Comparison of ENCODE assay signal across 7 cellular contexts in genomic region chr13:109264603-109265442, GRCh38.
DNase-seq lines count a peak whose midpoint lies in the region; TF ChIP-seq lines count a peak whose summit lies in the region.
"Not testable (repeated sequence)": the region's sequence is repeated elsewhere in the genome, so short reads cannot be mapped to it uniquely, and the experiment has no call there.

No MANE protein-coding gene starts in this region.

- H4K8ac ChIP-seq in neuronal stem cell (ENCODE audit: low read depth, low read length), result not testable (repeated sequence)

- intact Hi-C loops in PC-9 (cut with micrococcal nuclease; ENCODE audit: unreplicated experiment), result loop anchor here (1.0 to 2.0 kb wide), 4 partner anchors 22 to 304 kb away; no protein-coding TSS in a partner anchor

- not testable (repeated sequence) for H3K23ac ChIP-seq in neuronal stem cell (ENCODE audit: low read depth, low read length, poor library complexity)

- BruUV-seq in PC-9 (replicated peaks; lab: Mats Ljungman, UMichigan), result TSS peak; percentile 37

- not testable (repeated sequence) for H2AFZ ChIP-seq in PC-9
- H2AFZ ChIP-seq in neuronal stem cell (ENCODE audit: low read length), result peak overlapping the region; percentile 83

- TF ChIP-seq CTCF in PC-9 (conservative IDR thresholded peaks at IDR 0.05), result not testable (repeated sequence)

- DNase-seq in ELF-1 (ENCODE audit: low read depth, low spot score) (peak; percentile 80), PC-9 (peak; percentile 76 to 96), astrocyte of the hippocampus (ENCODE audit: low read depth, low spot score) (peak; percentile 18), neuronal stem cell (ENCODE audit: low spot score) (peak; percentile 57)
- DNase-seq in epithelial cell of prostate (ENCODE audit: low read depth, low spot score), result not testable (repeated sequence)

- H3K4me2 ChIP-seq in PC-9, result peak overlapping the region; percentile 94
- H3K4me2 ChIP-seq in neuronal stem cell (ENCODE audit: insufficient read depth, low read length, poor library complexity, severe bottlenecking), result not testable (repeated sequence)

- H3K14ac ChIP-seq in neuronal stem cell (ENCODE audit: low read length), result not testable (repeated sequence)

- not testable (repeated sequence) for H4K20me1 ChIP-seq in PC-9 (ENCODE audit: insufficient read depth)

- H3K27ac ChIP-seq in HUES48 (ENCODE audit: low read depth, low read length), result peak overlapping the region; percentile 76
- H3K27ac ChIP-seq in PC-9, result peak overlapping the region; percentile 100
- peak overlapping the region; percentile 98 for H3K27ac ChIP-seq in epithelial cell of prostate
- H3K27ac ChIP-seq in neuronal stem cell (replicated peaks; ENCODE audit: low read length), result peak overlapping the region; percentile 96

- H2BK12ac ChIP-seq in neuronal stem cell (ENCODE audit: low read length), result not testable (repeated sequence)

- H2BK120ac ChIP-seq in neuronal stem cell (ENCODE audit: low read depth, low read length), result not testable (repeated sequence)

- H3K79me2 ChIP-seq in PC-9 (ENCODE audit: low read depth), result peaks cover 92% of the 10 kb centered on the region

- H3K9me3 ChIP-seq in HUES48 (ENCODE audit: control insufficient read depth, insufficient read depth, low read length); iPS-15b (ENCODE audit: control insufficient read depth, insufficient read depth, low read length); neuronal stem cell (replicated peaks in 1 of 2; ENCODE audit: control insufficient read depth in 2 of 2, insufficient read depth in 1 of 2, low read depth in 1 of 2, low read length in 2 of 2): not testable (repeated sequence)
- peaks cover 11% of the 10 kb centered on the region; the same call in 1 of the 2 replicates for H3K9me3 ChIP-seq in PC-9 (ENCODE audit: insufficient read depth, low read depth)

- not testable (repeated sequence) for H3K9me2 ChIP-seq in PC-9 (ENCODE audit: insufficient read depth)

- not testable (repeated sequence) for H3K36me3 ChIP-seq in HUES48 (ENCODE audit: control insufficient read depth, insufficient read depth, low read length); iPS-15b (ENCODE audit: control insufficient read depth, insufficient read depth, low read length); neuronal stem cell (replicated peaks in 1 of 2; ENCODE audit: control insufficient read depth in 2 of 2, insufficient read depth in 2 of 2, low read length in 2 of 2)
- H3K36me3 ChIP-seq in PC-9 (ENCODE audit: low read depth), result peaks cover 57% of the 10 kb centered on the region

- not testable (repeated sequence) for H3K79me1 ChIP-seq in neuronal stem cell (ENCODE audit: low read depth, low read length)

- CTCF ChIA-PET in PC-9 (lab: Charles Lee), result not testable (repeated sequence)

- POLR2A ChIA-PET in PC-9 (lab: Charles Lee; ENCODE audit: unreplicated experiment), result interaction anchor here (0.5 to 1.4 kb wide), 8 partner anchors 8 to 290 kb away, joined by 3 to 14 read pairs (median 4); no protein-coding TSS in a partner anchor

- not testable (repeated sequence) for H3K18ac ChIP-seq in neuronal stem cell (ENCODE audit: low read length)

- WGBS in neuronal stem cell (ENCODE audit: extremely low coverage in 2 of 2, insufficient read length in 2 of 2, insufficient replicate concordance in 1 of 2), 2 donors, result no CpG with 5 or more reads among the region's 15 CpGs

- H2BK5ac ChIP-seq in neuronal stem cell (ENCODE audit: low read length), result not testable (repeated sequence)

- H3K4me1 ChIP-seq in HUES48 (ENCODE audit: control insufficient read depth, insufficient read depth, low read length); iPS-15b (ENCODE audit: control insufficient read depth, insufficient read depth, low read length); neuronal stem cell (ENCODE audit: control insufficient read depth in 2 of 2, insufficient read depth in 1 of 2, low read depth in 1 of 2, low read length in 2 of 2): not testable (repeated sequence)
- peaks cover 42% of the 10 kb centered on the region for H3K4me1 ChIP-seq in PC-9 (replicated peaks; ENCODE audit: insufficient read depth)

- peaks cover 48% of the 10 kb centered on the region for H3F3A ChIP-seq in PC-9 (ENCODE audit: insufficient read depth, low read depth)

- H3K4me3 ChIP-seq in HUES48 (ENCODE audit: low read depth, low read length); iPS-15b (ENCODE audit: low read depth, low read length); neuronal stem cell (ENCODE audit: low read length in 2 of 2): not testable (repeated sequence)
- H3K4me3 ChIP-seq in PC-9, result peak overlapping the region; percentile 64; the same call in 1 of the 2 replicates

- H2BK15ac ChIP-seq in neuronal stem cell (ENCODE audit: low read length), result not testable (repeated sequence)

- H4K91ac ChIP-seq in neuronal stem cell (ENCODE audit: low read depth, low read length, poor library complexity), result not testable (repeated sequence)

- H3K4ac ChIP-seq in neuronal stem cell (ENCODE audit: low read length), result not testable (repeated sequence)

- not testable (repeated sequence) for H3K27me3 ChIP-seq in HUES48 (ENCODE audit: control insufficient read depth, insufficient read depth, low read length); PC-9 (ENCODE audit: insufficient read depth, low read depth); iPS-15b (ENCODE audit: control insufficient read depth, insufficient read depth, low read length); neuronal stem cell (ENCODE audit: control insufficient read depth in 3 of 3, insufficient read depth in 3 of 3, low read depth in 1 of 3, low read length in 3 of 3)

- H3K9ac ChIP-seq in HUES48 (ENCODE audit: low read depth, low read length); neuronal stem cell (ENCODE audit: low read depth, low read length, poor library complexity): not testable (repeated sequence)
- peak overlapping the region; percentile 3 for H3K9ac ChIP-seq in iPS-15b (ENCODE audit: low read depth, low read length)

- H2AK5ac ChIP-seq in neuronal stem cell (ENCODE audit: low read depth, low read length), result not testable (repeated sequence)
